In genomic region chr16:81860310-81860709, GRCh38 we compare ENCODE assay signal across 3 cellular contexts.
A peak's percentile ranks its signal among the peaks of the same experiment; 100 is the strongest.
TF ChIP-seq lines count a peak whose summit lies in the region.

No MANE protein-coding gene starts in this region.

TF ChIP-seq in liver, 16 proteins besides CTCF, POLR2A, EP300 and RAD21:
- TF ChIP-seq HNF4A (conservative IDR thresholded peaks at IDR 0.05) (peak; percentile 48 to 72), REST (IDR thresholded peaks at IDR 0.05) (no peak), HNF4G (IDR thresholded peaks at IDR 0.05) (peak; percentile 37)

TF ChIP-seq in HepG2, 621 proteins besides CTCF, POLR2A, EP300 and RAD21:
- TF ChIP-seq FOXJ3 (CRISPR knock-in tag; IDR thresholded peaks at IDR 0.05; ENCODE audit: borderline replicate concordance) (no peak), ZNF530 (CRISPR knock-in tag; IDR thresholded peaks at IDR 0.05; ENCODE audit: low read depth) (no peak), REL (CRISPR knock-in tag; conservative IDR thresholded peaks at IDR 0.05) (no peak), SNAPC4 (CRISPR knock-in tag; IDR thresholded peaks at IDR 0.05) (no peak), DDIT3 (CRISPR knock-in tag; IDR thresholded peaks at IDR 0.05) (no peak), NCOA5 (CRISPR knock-in tag; IDR thresholded peaks at IDR 0.05) (no peak), SOX13 (IDR thresholded peaks at IDR 0.05) (no peak), SOX13 (CRISPR knock-in tag; conservative IDR thresholded peaks at IDR 0.05 in 1 of 2, IDR thresholded peaks at IDR 0.05 in 1 of 2) (no peak), ZFAT (CRISPR knock-in tag; conservative IDR thresholded peaks at IDR 0.05) (no peak), CREM (IDR thresholded peaks at IDR 0.05) (no peak), CREM (CRISPR knock-in tag; IDR thresholded peaks at IDR 0.05) (no peak), PAF1 (CRISPR knock-in tag; IDR thresholded peaks at IDR 0.05) (no peak), ZNF780A (CRISPR knock-in tag; IDR thresholded peaks at IDR 0.05) (no peak), TCF12 (IDR thresholded peaks at IDR 0.05) (no peak), TCF12 (CRISPR knock-in tag; IDR thresholded peaks at IDR 0.05) (no peak)
TF ChIP-seq in HepG2: peak in this region for 0.

TF ChIP-seq in GM12878, 131 proteins besides CTCF, POLR2A, EP300 and RAD21:
- TF ChIP-seq BCLAF1 (IDR thresholded peaks at IDR 0.05) (no peak), USF2 (IDR thresholded peaks at IDR 0.05; ENCODE audit: borderline replicate concordance, low read depth, low read length) (no peak), NFYA (IDR thresholded peaks at IDR 0.05; ENCODE audit: borderline replicate concordance, low read depth, low read length) (no peak), STAT3 (IDR thresholded peaks at IDR 0.05; ENCODE audit: low read depth, low read length) (no peak), MEF2B (IDR thresholded peaks at IDR 0.05; ENCODE audit: partially characterized antibody, poor library complexity, severe bottlenecking) (no peak), PBX3 (IDR thresholded peaks at IDR 0.05; ENCODE audit: insufficient replicate concordance, low read depth, low read length) (no peak), HDAC6 (IDR thresholded peaks at IDR 0.05; ENCODE audit: unreplicated experiment) (no peak), ZSCAN29 (IDR thresholded peaks at IDR 0.05) (no peak), ATF2 (IDR thresholded peaks at IDR 0.05; ENCODE audit: low read length) (no peak), POU2F2 (IDR thresholded peaks at IDR 0.05; ENCODE audit: borderline replicate concordance, low read depth, low read length) (no peak), FOS (IDR thresholded peaks at IDR 0.05; ENCODE audit: borderline replicate concordance, extremely low read depth, insufficient read length) (no peak), POLR2AphosphoS2 (IDR thresholded peaks at IDR 0.05; ENCODE audit: low read depth, low read length) (no peak), POLR2AphosphoS5 (IDR thresholded peaks at IDR 0.05; ENCODE audit: low read length) (no peak), SRF (IDR thresholded peaks at IDR 0.05; ENCODE audit: low read depth in 2 of 2, low read length in 2 of 2) (no peak), FOXM1 (IDR thresholded peaks at IDR 0.05; ENCODE audit: low read depth, low read length) (no peak), EED (IDR thresholded peaks at IDR 0.05; ENCODE audit: low read depth) (no peak), SREBF2 (IDR thresholded peaks at IDR 0.05; ENCODE audit: low read length) (no peak), DPF2 (IDR thresholded peaks at IDR 0.05) (no peak), RCOR1 (conservative IDR thresholded peaks at IDR 0.05; ENCODE audit: low read depth, low read length) (no peak)
